In genomic region chr1:218836264-218836663, GRCh38 we compare ENCODE assay signal across 24 cellular contexts.
"Had no signal": no experiment of that assay in that cellular context is flagged by ENCODE, and none has a peak within 500 bp of the region (broad histone marks: within the 10 kb centered on the region; RNA-seq: fewer than 3 reads in every experiment).

No MANE protein-coding gene starts in this region.

- H3K36me3 ChIP-seq: colonic mucosa, esophagus muscularis mucosa, esophagus squamous epithelium, gastrocnemius medialis, gastroesophageal sphincter, heart left ventricle, heart right ventricle had no signal

- DNase-seq: colonic mucosa; cortex of kidney; dermis blood vessel endothelial cell; dorsolateral prefrontal cortex; effector CD4-positive, alpha-beta T cell; effector CD8-positive, alpha-beta T cell; effector memory CD4-positive, alpha-beta T cell; effector memory CD8-positive, alpha-beta T cell; endodermal cell; erythroblast; esophagus squamous epithelium; foreskin keratinocyte; foreskin melanocyte; gastrocnemius medialis; glutamatergic neuron; head of caudate nucleus; heart left ventricle; heart right ventricle had no signal

- H3K27ac ChIP-seq: colonic mucosa, coronary artery, dorsolateral prefrontal cortex, epithelial cell of prostate, esophagus muscularis mucosa, esophagus squamous epithelium, foreskin keratinocyte, gastrocnemius medialis, gastroesophageal sphincter, heart left ventricle, heart right ventricle had no signal

- ATAC-seq: effector memory CD8-positive, alpha-beta T cell; esophagus mucosa; foreskin keratinocyte; gastrocnemius medialis; gastroesophageal sphincter; heart left ventricle; heart right ventricle had no signal

- H3K9me3 ChIP-seq: colonic mucosa, esophagus muscularis mucosa, esophagus squamous epithelium, gastrocnemius medialis, gastroesophageal sphincter, heart left ventricle, heart right ventricle had no signal

- H3K9me3 Mint-ChIP-seq: dendritic cell treated with granulocyte-macrophage colony-stimulating factor and Interleukin-4, amounts not matched to agents 40 ng/mL and 50 ng/mL, for 4 days; endodermal cell had no signal

- H3K4me3 ChIP-seq: colonic mucosa, coronary artery, dorsolateral prefrontal cortex, esophagus muscularis mucosa, esophagus squamous epithelium, gastrocnemius medialis, gastroesophageal sphincter, heart left ventricle, heart right ventricle had no signal

- H3K27me3 ChIP-seq: colonic mucosa, dorsolateral prefrontal cortex, esophagus muscularis mucosa, esophagus squamous epithelium, foreskin keratinocyte, gastrocnemius medialis, gastroesophageal sphincter, heart left ventricle, heart right ventricle had no signal

- H3K4me1 Mint-ChIP-seq: endodermal cell had no signal

- H3K27ac Mint-ChIP-seq: dendritic cell treated with granulocyte-macrophage colony-stimulating factor and Interleukin-4, amounts not matched to agents 40 ng/mL and 50 ng/mL, for 4 days; effector memory CD8-positive, alpha-beta T cell; endodermal cell had no signal

- H3K27me3 Mint-ChIP-seq: dendritic cell treated with granulocyte-macrophage colony-stimulating factor and Interleukin-4, amounts not matched to agents 40 ng/mL and 50 ng/mL, for 4 days; effector memory CD8-positive, alpha-beta T cell had no signal

- H3K4me1 ChIP-seq: colonic mucosa, esophagus squamous epithelium, foreskin keratinocyte, gastrocnemius medialis, heart left ventricle, heart right ventricle had no signal

- H3K4me3 Mint-ChIP-seq: dendritic cell treated with granulocyte-macrophage colony-stimulating factor and Interleukin-4, amounts not matched to agents 40 ng/mL and 50 ng/mL, for 4 days; effector memory CD8-positive, alpha-beta T cell; endodermal cell had no signal
